In genomic region chr5:109324351-109324750, GRCh38 we compare ENCODE assay signal across 21 cellular contexts.
DNase-seq lines count a peak whose midpoint lies in the region; TF ChIP-seq lines count a peak whose summit lies in the region.
"Had no signal": no experiment of that assay in that cellular context is flagged by ENCODE, and none has a peak within 500 bp of the region (broad histone marks: within the 10 kb centered on the region; RNA-seq: fewer than 3 reads in every experiment).

No MANE protein-coding gene starts in this region.

- H3K27ac ChIP-seq in endodermal cell (ENCODE audit: low read depth, low read length) (no peak overlapping the region), mesendoderm (ENCODE audit: low read depth, low read length) (no peak overlapping the region), sigmoid colon (peak overlapping the region in 1 of 4 donors; percentile 5)
- H3K27ac ChIP-seq: SJCRH30 had no signal

- no peak for TF ChIP-seq EP300 in sigmoid colon (IDR thresholded peaks at IDR 0.05)

- 82 to 92% methylated on average over 7 of the region's 7 CpGs for WGBS in endodermal cell (ENCODE audit: insufficient coverage in 1 of 2, insufficient read length in 1 of 2), 2 experiments
- no CpG with 5 or more reads among the region's 7 CpGs for WGBS in mesendoderm (ENCODE audit: extremely low coverage, insufficient coverage, low lambda C conversion rate)
- 94 to 96% methylated on average over 7 of the region's 7 CpGs for WGBS in sigmoid colon, 2 donors

- no peaks in the 10 kb centered on the region for H3K9me3 ChIP-seq in endodermal cell (ENCODE audit: control insufficient read depth, low read length)
- H3K9me3 ChIP-seq in sigmoid colon: no peaks in the 10 kb centered on the region
- H3K9me3 ChIP-seq: SJCRH30 had no signal

- H3K4me3 Mint-ChIP-seq in endodermal cell (no peak overlapping the region), progenitor cell of endocrine pancreas (ENCODE audit: low read depth) (no peak overlapping the region), Calu3 (ENCODE audit: low read depth, unreplicated experiment) (no peak overlapping the region)
- H3K4me3 Mint-ChIP-seq: CD8-positive, alpha-beta T cell; HFFc6 had no signal

- no peak overlapping the region for H4K8ac ChIP-seq in mesendoderm (ENCODE audit: low read depth, low read length)

- H3K27me3 Mint-ChIP-seq in endodermal cell (ENCODE audit: insufficient read depth) (no peaks in the 10 kb centered on the region), progenitor cell of endocrine pancreas (no peaks in the 10 kb centered on the region), Calu3 (ENCODE audit: unreplicated experiment) (no peaks in the 10 kb centered on the region)

- H2BK120ac ChIP-seq in mesendoderm (ENCODE audit: low read depth, low read length): no peak overlapping the region

- no peaks in the 10 kb centered on the region for H3K79me2 ChIP-seq in mesendoderm (ENCODE audit: control insufficient read depth, insufficient read depth, low read length)

- H3K18ac ChIP-seq in mesendoderm (ENCODE audit: low read length): no peak overlapping the region

- no peak overlapping the region for H3K4me3 ChIP-seq in H7 (ENCODE audit: insufficient read depth, low read depth, low read length)
- no peak overlapping the region for H3K4me3 ChIP-seq in endodermal cell (ENCODE audit: low read length)
- no peak overlapping the region for H3K4me3 ChIP-seq in mesendoderm (ENCODE audit: low read length)
- H3K4me3 ChIP-seq in sigmoid colon: no peak overlapping the region
- H3K4me3 ChIP-seq: K562, SJCRH30 had no signal

- BruUV-seq in Calu3 (replicated peaks; lab: Mats Ljungman, UMichigan): no TSS peak

- H3K36me3 Mint-ChIP-seq in endodermal cell (ENCODE audit: low read depth): peaks cover 9% of the 10 kb centered on the region
- H3K36me3 Mint-ChIP-seq in progenitor cell of endocrine pancreas (ENCODE audit: insufficient read depth): peaks cover 5% of the 10 kb centered on the region
- peaks cover 6% of the 10 kb centered on the region for H3K36me3 Mint-ChIP-seq in Calu3 (ENCODE audit: insufficient read depth, unreplicated experiment)

- no peak for TF ChIP-seq POLR2A in sigmoid colon (IDR thresholded peaks at IDR 0.05)

- H3K79me1 ChIP-seq in mesendoderm (ENCODE audit: low read length): no peaks in the 10 kb centered on the region

- no peak overlapping the region for H2BK5ac ChIP-seq in mesendoderm (ENCODE audit: low read length)

- H3K4me1 Mint-ChIP-seq in endodermal cell (peaks cover 18% of the 10 kb centered on the region), progenitor cell of endocrine pancreas (ENCODE audit: low read depth) (peaks cover 6% of the 10 kb centered on the region), Calu3 (ENCODE audit: low read depth, unreplicated experiment) (peaks cover 20% of the 10 kb centered on the region)

- no peak overlapping the region for H2AK5ac ChIP-seq in mesendoderm (ENCODE audit: low read length)

- H3K27ac Mint-ChIP-seq in endodermal cell: peak overlapping the region; percentile 60
- H3K27ac Mint-ChIP-seq in progenitor cell of endocrine pancreas: peak overlapping the region; percentile 17
- H3K27ac Mint-ChIP-seq in Calu3 (ENCODE audit: unreplicated experiment): no peak overlapping the region
- H3K27ac Mint-ChIP-seq: CD8-positive, alpha-beta T cell; HFFc6 had no signal

- H3K4me1 ChIP-seq in endodermal cell (ENCODE audit: control insufficient read depth, insufficient read depth, low read length): peaks cover 14% of the 10 kb centered on the region
- H3K4me1 ChIP-seq in mesendoderm (ENCODE audit: control insufficient read depth, low read depth, low read length): no peaks in the 10 kb centered on the region
- peaks cover 0 to 35% (median 32%) of the 10 kb centered on the region in 4 donors for H3K4me1 ChIP-seq in sigmoid colon
- H3K4me1 ChIP-seq: SJCRH30 had no signal

- H4K5ac ChIP-seq in mesendoderm (ENCODE audit: low read length): no peak overlapping the region

- H3K36me3 ChIP-seq in H7 (replicated peaks; ENCODE audit: control insufficient read depth, insufficient read depth, low read length): no peaks in the 10 kb centered on the region
- H3K36me3 ChIP-seq in endodermal cell (ENCODE audit: control insufficient read depth, insufficient read depth, low read length): no peaks in the 10 kb centered on the region
- H3K36me3 ChIP-seq in mesendoderm (ENCODE audit: control insufficient read depth, insufficient read depth, low read length): no peaks in the 10 kb centered on the region
- H3K36me3 ChIP-seq in sigmoid colon: no peaks in the 10 kb centered on the region
- H3K36me3 ChIP-seq: SJCRH30 had no signal

- no peaks in the 10 kb centered on the region for H3K9me3 Mint-ChIP-seq in endodermal cell
- H3K9me3 Mint-ChIP-seq in progenitor cell of endocrine pancreas (ENCODE audit: low read depth): no peaks in the 10 kb centered on the region
- H3K9me3 Mint-ChIP-seq in Calu3 (ENCODE audit: low read depth, unreplicated experiment): no peaks in the 10 kb centered on the region
- H3K9me3 Mint-ChIP-seq: CD8-positive, alpha-beta T cell; HFFc6 had no signal

- intact Hi-C loops in Calu3 (cut with micrococcal nuclease; ENCODE audit: unreplicated experiment): no loop called here
- intact Hi-C loops in sigmoid colon (cut with DNase I): loop anchor here (10.0 kb wide), 1 partner anchor 580 kb away; the partner anchor contains the start of gene FER

- H3K56ac ChIP-seq in mesendoderm (ENCODE audit: low read length): no peak overlapping the region

- H3K4ac ChIP-seq in mesendoderm (ENCODE audit: low read depth, low read length): no peak overlapping the region

- H3K27me3 ChIP-seq in H7 (ENCODE audit: control insufficient read depth, insufficient read depth, low read length) (no peaks in the 10 kb centered on the region), endodermal cell (ENCODE audit: control insufficient read depth, insufficient read depth, low read length, poor library complexity, severe bottlenecking) (no peaks in the 10 kb centered on the region), mesendoderm (ENCODE audit: insufficient read depth, low read length, poor library complexity) (no peaks in the 10 kb centered on the region), sigmoid colon (no peaks in the 10 kb centered on the region)
- H3K27me3 ChIP-seq: SJCRH30 had no signal

- no peak overlapping the region for H3K4me2 ChIP-seq in mesendoderm (ENCODE audit: low read length)

- TF ChIP-seq CTCF in endodermal cell (conservative IDR thresholded peaks at IDR 0.05) (peak; percentile 24), progenitor cell of endocrine pancreas (IDR thresholded peaks at IDR 0.05; ENCODE audit: unreplicated experiment) (no peak), Calu3 (IDR thresholded peaks at IDR 0.05; ENCODE audit: unreplicated experiment) (no peak), sigmoid colon (IDR thresholded peaks at IDR 0.05) (no peak)

- H2BK15ac ChIP-seq in mesendoderm (replicated peaks; ENCODE audit: low read depth): no peak overlapping the region

- DNase-seq in H7 (peak; percentile 30), endodermal cell (peak; percentile 53), mesendoderm (peak; percentile 37), progenitor cell of endocrine pancreas (ENCODE audit: low spot score, unreplicated experiment) (no peak), NCI-H2029 treated with DMSO at 0.1 percent for 48 hours (lab: John Stamatoyannopoulos, UW) (no peak), KG1 (lab: John Stamatoyannopoulos, UW) (no peak), Calu3 (no peak), sigmoid colon (no peak)
- DNase-seq: C1 segment of cervical spinal cord; CD8-positive, alpha-beta T cell; DMS153; HFFc6; MM.1S; NCI-H1092 treated with DMSO at 0.1 percent for 48 hours; NCI-H1436 treated with DMSO at 0.1 percent for 48 hours; NCI-H1930; NCI-H2227 treated with DMSO at 0.1 percent for 48 hours; NCI-H524; NCI-H774; SJCRH30 had no signal

- H3K23ac ChIP-seq in mesendoderm (ENCODE audit: low read length): no peak overlapping the region

- CTCF ChIA-PET in Calu3 (lab: Charles Lee): no interaction called here

- no peak overlapping the region for H3K9ac ChIP-seq in endodermal cell (ENCODE audit: extremely low read depth, low read length, poor library complexity, severe bottlenecking)
- H3K9ac ChIP-seq in mesendoderm (ENCODE audit: low read length): no peak overlapping the region

Comparison
In these comparisons a context has a peak if more than half of its experiments do, and no peak if none do; other contexts are left out.
1. DNase-seq: peak in H7 (single experiment), endodermal cell (single experiment) and mesendoderm (single experiment); none in progenitor cell of endocrine pancreas (single experiment), NCI-H2029 treated with DMSO at 0.1 percent for 48 hours (single experiment), KG1 (single experiment), Calu3 (single experiment) and sigmoid colon (single experiment).